14 cellular contexts compared by ENCODE assay signal in genomic region chr4:99201687-99202086, GRCh38. TPM values are rescaled to one million over a fixed set of nuclear protein-coding genes. Genes with fewer than 3 reads are reported as not detected.
DNase-seq lines count a peak whose midpoint lies in the region; ATAC-seq and TF ChIP-seq lines count a peak whose summit lies in the region.
"Had no signal": no experiment of that assay in that cellular context is flagged by ENCODE, and none has a peak within 500 bp of the region (broad histone marks: within the 10 kb centered on the region; RNA-seq: fewer than 3 reads in every experiment).

No MANE protein-coding gene starts in this region.

- no peak overlapping the region for H3K4me2 ChIP-seq in MM.1S (ENCODE audit: low read depth, low read length)

- H3K27ac ChIP-seq in lower lobe of right lung (peak overlapping the region; percentile 61), vagina (peak overlapping the region; percentile 59), MM.1S (ENCODE audit: low read length) (no peak overlapping the region)
- H3K27ac ChIP-seq: neutrophil had no signal

- no peaks in the 10 kb centered on the region for H3K79me2 ChIP-seq in MM.1S (ENCODE audit: low read length)

- no peaks in the 10 kb centered on the region for H3K36me3 ChIP-seq in lower lobe of right lung
- H3K36me3 ChIP-seq in vagina = no peaks in the 10 kb centered on the region
- H3K36me3 ChIP-seq in MM.1S (replicated peaks; ENCODE audit: insufficient read depth, low read length) = no peaks in the 10 kb centered on the region
- H3K36me3 ChIP-seq: neutrophil had no signal

- H3K27me3 ChIP-seq in lower lobe of right lung (ENCODE audit: low read depth) = no peaks in the 10 kb centered on the region
- H3K27me3 ChIP-seq in vagina = no peaks in the 10 kb centered on the region
- no peaks in the 10 kb centered on the region for H3K27me3 ChIP-seq in MM.1S (replicated peaks; ENCODE audit: insufficient read depth, low read length)
- H3K27me3 ChIP-seq: neutrophil had no signal

- H3F3A ChIP-seq in MM.1S (ENCODE audit: insufficient read depth, low read length) = no peaks in the 10 kb centered on the region

- H3K9me3 ChIP-seq in lower lobe of right lung (no peaks in the 10 kb centered on the region), vagina (no peaks in the 10 kb centered on the region), MM.1S (replicated peaks; ENCODE audit: insufficient read depth, low read length) (no peaks in the 10 kb centered on the region)
- H3K9me3 ChIP-seq: neutrophil had no signal

- H2AFZ ChIP-seq in MM.1S (ENCODE audit: low read length) = no peak overlapping the region

- no peaks in the 10 kb centered on the region for H4K20me1 ChIP-seq in MM.1S (ENCODE audit: insufficient read depth, low read length)

- no peaks in the 10 kb centered on the region for H3K9me2 ChIP-seq in MM.1S (replicated peaks; ENCODE audit: insufficient read depth, low read length)

- no peak for TF ChIP-seq POLR2A in vagina (IDR thresholded peaks at IDR 0.05)

- no peak overlapping the region for H3K9ac ChIP-seq in MM.1S (ENCODE audit: low read length)

- H3K4me3 ChIP-seq in lower lobe of right lung (no peak overlapping the region), vagina (no peak overlapping the region), MM.1S (ENCODE audit: low read length) (no peak overlapping the region)

- intact Hi-C loops in Right ventricle myocardium inferior (cut with DNase I) (loop anchor here (2.0 to 5.0 kb wide), 2 partner anchors 121 to 203 kb away; partner anchors contain the start of gene ADH1B), cardiac septum (cut with DNase I) (loop anchor here (2.0 to 10.0 kb wide), 3 partner anchors 123 to 203 kb away; partner anchors contain the start of gene ADH1B), lower lobe of right lung (cut with DNase I) (no loop called here), vagina (cut with DNase I) (loop anchor here (5.0 to 10.0 kb wide), 2 partner anchors 123 to 206 kb away; partner anchors contain the start of gene ADH1B)

- ATAC-seq in Right ventricle myocardium inferior (peak; percentile 69), lower lobe of right lung (peak in 1 of 2 donors; percentile 37)
- ATAC-seq: effector memory CD8-positive, alpha-beta T cell; stimulated activated naive CD8-positive, alpha-beta T cell treated with anti-CD3 and anti-CD28 coated beads, Interleukin-15, Interleukin-2, amounts not matched to agents 100 U/mL and 50 U/mL, for 24 hours had no signal

- DNase-seq in Right ventricle myocardium inferior (ENCODE audit: missing footprints) = no peak
- no peak for DNase-seq in cardiac septum (ENCODE audit: low spot score)
- DNase-seq in fibroblast of gingiva (ENCODE audit: low read depth) = peak; percentile 67
- no peak for DNase-seq in lower lobe of right lung
- no peak for DNase-seq in vagina (ENCODE audit: extremely low spot score in 2 of 2)
- DNase-seq in MM.1S = no peak
- no peak for DNase-seq in activated effector memory CD4-positive, alpha-beta T cell treated with anti-CD3 and anti-CD28 coated beads, Interleukin-2, amount 50 U/mL, for 16 hours
- DNase-seq in stimulated activated CD4-positive, alpha-beta T cell treated with anti-CD3 and anti-CD28 coated beads, Interleukin-1b, Interleukin-23, amount 100 ng/mL, for 48 hours = no peak
- DNase-seq: activated CD8-positive, alpha-beta memory T cell treated with anti-CD3 and anti-CD28 coated beads for 24 hours; activated naive CD8-positive, alpha-beta T cell treated with anti-CD3 and anti-CD28 coated beads, Interleukin-2, amount 10 ng/mL, durations not matched to agents 7 days and 5 days; effector memory CD8-positive, alpha-beta T cell; NCI-H187 treated with DMSO at 0.1 percent for 48 hours; stimulated activated naive CD8-positive, alpha-beta T cell treated with anti-CD3 and anti-CD28 coated beads, Interleukin-15, Interleukin-2, amounts not matched to agents 100 U/mL and 50 U/mL, for 24 hours had no signal

- peaks cover 20% of the 10 kb centered on the region for H3K4me1 ChIP-seq in lower lobe of right lung
- H3K4me1 ChIP-seq in vagina = peaks cover 19% of the 10 kb centered on the region
- H3K4me1 ChIP-seq in MM.1S (ENCODE audit: low read length) = no peaks in the 10 kb centered on the region

- TF ChIP-seq CTCF in lower lobe of right lung (IDR thresholded peaks at IDR 0.05) (no peak), vagina (IDR thresholded peaks at IDR 0.05) (no peak), MM.1S (IDR thresholded peaks at IDR 0.05; ENCODE audit: low read length) (no peak)

RNA-seq across cellular contexts. Expression of gene ADH6, which starts 17.4 kb away (rescaled TPM):
- not detected for total RNA-seq in Right ventricle myocardium inferior
- total RNA-seq in cardiac septum = not detected
- 0.50 TPM for total RNA-seq in lower lobe of right lung
- not detected for total RNA-seq in vagina
- total RNA-seq: activated naive CD8-positive, alpha-beta T cell treated with anti-CD3 and anti-CD28 coated beads, Interleukin-2, amount 10 ng/mL, durations not matched to agents 7 days and 5 days had no signal

RNA-seq across cellular contexts. Expression of gene ADH4, which starts 57.6 kb away (rescaled TPM):
- not detected for total RNA-seq in Right ventricle myocardium inferior
- total RNA-seq in cardiac septum = not detected
- total RNA-seq in lower lobe of right lung = 0.27 TPM
- 10.8 TPM for total RNA-seq in vagina
- total RNA-seq: activated naive CD8-positive, alpha-beta T cell treated with anti-CD3 and anti-CD28 coated beads, Interleukin-2, amount 10 ng/mL, durations not matched to agents 7 days and 5 days had no signal
